Comparison of ENCODE assay signal across 18 cellular contexts in genomic region chr11:127259118-127259517, GRCh38.
"Had no signal": no experiment of that assay in that cellular context is flagged by ENCODE, and none has a peak within 500 bp of the region (broad histone marks: within the 10 kb centered on the region; RNA-seq: fewer than 3 reads in every experiment).

No MANE protein-coding gene starts in this region.

- H3K4me1 Mint-ChIP-seq: activated CD4-positive, alpha-beta T cell treated with anti-CD3 and anti-CD28 coated beads for 36 hours; activated naive CD8-positive, alpha-beta T cell treated with anti-CD3 and anti-CD28 coated beads, Interleukin-2, amount 10 ng/mL, durations not matched to agents 7 days and 5 days had no signal

- ATAC-seq: activated CD4-positive, alpha-beta T cell treated with anti-CD3 and anti-CD28 coated beads for 36 hours; activated CD8-positive, alpha-beta T cell treated with anti-CD3 and anti-CD28 coated beads for 36 hours; PC-3 had no signal

- H3K27ac Mint-ChIP-seq: activated CD4-positive, alpha-beta T cell treated with anti-CD3 and anti-CD28 coated beads for 36 hours; activated CD8-positive, alpha-beta T cell treated with anti-CD3 and anti-CD28 coated beads for 36 hours; activated naive CD8-positive, alpha-beta T cell treated with anti-CD3 and anti-CD28 coated beads, Interleukin-2, amount 10 ng/mL, durations not matched to agents 7 days and 5 days had no signal

- DNase-seq: activated CD4-positive, alpha-beta T cell treated with anti-CD3 and anti-CD28 coated beads for 36 hours; activated CD4-positive, alpha-beta T cell treated with anti-CD3 and anti-CD28 coated beads, Interleukin-2, amount 50 U/mL, for 1 hour; activated CD8-positive, alpha-beta memory T cell treated with anti-CD3 and anti-CD28 coated beads, Interleukin-2, amount 50 U/mL, for 48 hours; activated CD8-positive, alpha-beta T cell treated with anti-CD3 and anti-CD28 coated beads for 36 hours; activated naive CD4-positive, alpha-beta T cell treated with anti-CD3 and anti-CD28 coated beads, Interleukin-2, amount 50 U/mL, for 16 hours; activated naive CD8-positive, alpha-beta T cell treated with anti-CD3 and anti-CD28 coated beads, Interleukin-2, amount 10 ng/mL, durations not matched to agents 7 days and 5 days; activated T-cell treated with anti-CD3 and anti-CD28 coated beads, Interleukin-2, amount 50 U/mL, for 1 hour; adrenal gland; anterior cingulate cortex; cerebellar nuclear complex; NCI-H1105 treated with DMSO at 0.1 percent for 48 hours; NCI-H2029; NCI-H446; NCI-H774; PC-3; SIG-M5; T-helper 1 cell; WERI-Rb-1 had no signal

- H3K9me3 ChIP-seq: adrenal gland had no signal

- H3K36me3 ChIP-seq: adrenal gland, WERI-Rb-1 had no signal

- H3K27me3 Mint-ChIP-seq: activated CD8-positive, alpha-beta T cell treated with anti-CD3 and anti-CD28 coated beads for 36 hours; activated naive CD8-positive, alpha-beta T cell treated with anti-CD3 and anti-CD28 coated beads, Interleukin-2, amount 10 ng/mL, durations not matched to agents 7 days and 5 days had no signal

- H3K4me3 ChIP-seq: adrenal gland had no signal

- H3K27ac ChIP-seq: adrenal gland, WERI-Rb-1 had no signal

- H3K9me3 Mint-ChIP-seq: activated CD8-positive, alpha-beta T cell treated with anti-CD3 and anti-CD28 coated beads for 36 hours; activated naive CD8-positive, alpha-beta T cell treated with anti-CD3 and anti-CD28 coated beads, Interleukin-2, amount 10 ng/mL, durations not matched to agents 7 days and 5 days had no signal

- H3K4me1 ChIP-seq: adrenal gland had no signal

- H3K4me3 Mint-ChIP-seq: activated CD4-positive, alpha-beta T cell treated with anti-CD3 and anti-CD28 coated beads for 36 hours; activated CD8-positive, alpha-beta T cell treated with anti-CD3 and anti-CD28 coated beads for 36 hours; activated naive CD8-positive, alpha-beta T cell treated with anti-CD3 and anti-CD28 coated beads, Interleukin-2, amount 10 ng/mL, durations not matched to agents 7 days and 5 days had no signal

- H3K36me3 Mint-ChIP-seq: activated naive CD8-positive, alpha-beta T cell treated with anti-CD3 and anti-CD28 coated beads, Interleukin-2, amount 10 ng/mL, durations not matched to agents 7 days and 5 days had no signal

- H3K27me3 ChIP-seq: adrenal gland had no signal
